29 cellular contexts compared by ENCODE assay signal in genomic region chr7:15131661-15132060, GRCh38.
"Had no signal": no experiment of that assay in that cellular context is flagged by ENCODE, and none has a peak within 500 bp of the region (broad histone marks: within the 10 kb centered on the region; RNA-seq: fewer than 3 reads in every experiment).

No MANE protein-coding gene starts in this region.

- H3K27me3 ChIP-seq: adrenal gland, ascending aorta, breast epithelium, colonic mucosa, dorsolateral prefrontal cortex, esophagus muscularis mucosa, gastrocnemius medialis, right lobe of liver, stomach, suprapubic skin, tibial nerve had no signal

- FAIRE-seq: islet of Langerhans, small intestine, TTC549 had no signal

- H3K27ac ChIP-seq: adrenal gland, ascending aorta, breast epithelium, colonic mucosa, esophagus muscularis mucosa, gastrocnemius medialis, right lobe of liver, stomach, suprapubic skin, tibial nerve had no signal

- H3K4me3 Mint-ChIP-seq: activated CD8-positive, alpha-beta T cell treated with anti-CD3 and anti-CD28 coated beads, Interleukin-2, amount 10 ng/mL, durations not matched to agents 7 days and 5 days; activated naive CD4-positive, alpha-beta T cell treated with anti-CD3 and anti-CD28 coated beads, Interleukin-2, amount 50 U/mL, for 24 hours; activated T-helper 1 cell treated with anti-CD3 and anti-CD28 coated beads, Interleukin-12 subunit alpha, Interleukin-12 subunit beta, Interleukin-2, Interleukin-4 antibody, amounts not matched to agents 30 ng/mL and 10 ng/mL and 1 ng/mL, durations not matched to agents 14 hours and 24 hours and 36 hours; central memory CD8-positive, alpha-beta T cell; effector memory CD8-positive, alpha-beta T cell; naive B cell; stimulated activated memory B cell treated with anti-CD40 and anti-IgM and Interleukin-4, amounts not matched to agents 10 μg/mL and 1 μg/mL and 100 μg/mL, for 72 hours had no signal

- DNase-seq: activated CD4-positive, alpha-beta T cell treated with anti-CD3 and anti-CD28 coated beads for 1 hour; activated CD4-positive, alpha-beta T cell treated with anti-CD3 and anti-CD28 coated beads, Interleukin-2, amount 50 U/mL, for 1 hour; activated CD8-positive, alpha-beta T cell treated with anti-CD3 and anti-CD28 coated beads, Interleukin-2, amount 10 ng/mL, durations not matched to agents 7 days and 5 days; activated gamma-delta T cell treated with Interleukin-2 at 50 U/mL for 16 hours; adrenal gland; colonic mucosa; effector memory CD8-positive, alpha-beta T cell; gastrocnemius medialis; head of caudate nucleus; left ventricle myocardium superior; mammary epithelial cell; mucosa of descending colon; naive B cell; nucleus accumbens; right lobe of liver; small intestine; stomach had no signal

- H3K27me3 Mint-ChIP-seq: activated naive CD4-positive, alpha-beta T cell treated with anti-CD3 and anti-CD28 coated beads, Interleukin-2, amount 50 U/mL, for 24 hours; central memory CD8-positive, alpha-beta T cell; effector memory CD8-positive, alpha-beta T cell; naive B cell; stimulated activated memory B cell treated with anti-CD40 and anti-IgM and Interleukin-4, amounts not matched to agents 10 μg/mL and 1 μg/mL and 100 μg/mL, for 72 hours had no signal

- H3K9me3 Mint-ChIP-seq: activated naive CD4-positive, alpha-beta T cell treated with anti-CD3 and anti-CD28 coated beads, Interleukin-2, amount 50 U/mL, for 24 hours; activated T-helper 1 cell treated with anti-CD3 and anti-CD28 coated beads, Interleukin-12 subunit alpha, Interleukin-12 subunit beta, Interleukin-2, Interleukin-4 antibody, amounts not matched to agents 30 ng/mL and 10 ng/mL and 1 ng/mL, durations not matched to agents 14 hours and 24 hours and 36 hours; central memory CD8-positive, alpha-beta T cell had no signal

- H3K27ac Mint-ChIP-seq: activated CD8-positive, alpha-beta T cell treated with anti-CD3 and anti-CD28 coated beads, Interleukin-2, amount 10 ng/mL, durations not matched to agents 7 days and 5 days; activated naive CD4-positive, alpha-beta T cell treated with anti-CD3 and anti-CD28 coated beads, Interleukin-2, amount 50 U/mL, for 24 hours; activated T-helper 1 cell treated with anti-CD3 and anti-CD28 coated beads, Interleukin-12 subunit alpha, Interleukin-12 subunit beta, Interleukin-2, Interleukin-4 antibody, amounts not matched to agents 30 ng/mL and 10 ng/mL and 1 ng/mL, durations not matched to agents 14 hours and 24 hours and 36 hours; effector memory CD8-positive, alpha-beta T cell; naive B cell; stimulated activated memory B cell treated with anti-CD40 and anti-IgM and Interleukin-4, amounts not matched to agents 10 μg/mL and 1 μg/mL and 100 μg/mL, for 72 hours had no signal

- H3K9me3 ChIP-seq: adrenal gland, ascending aorta, breast epithelium, colonic mucosa, esophagus muscularis mucosa, gastrocnemius medialis, mucosa of descending colon, right lobe of liver, stomach, suprapubic skin, tibial nerve had no signal

- H3K36me3 Mint-ChIP-seq: activated naive CD4-positive, alpha-beta T cell treated with anti-CD3 and anti-CD28 coated beads, Interleukin-2, amount 50 U/mL, for 24 hours; naive B cell; stimulated activated memory B cell treated with anti-CD40 and anti-IgM and Interleukin-4, amounts not matched to agents 10 μg/mL and 1 μg/mL and 100 μg/mL, for 72 hours had no signal

- H3K36me3 ChIP-seq: adrenal gland, ascending aorta, breast epithelium, colonic mucosa, esophagus muscularis mucosa, gastrocnemius medialis, right lobe of liver, stomach, suprapubic skin, tibial nerve had no signal

- H3K4me1 ChIP-seq: adrenal gland, ascending aorta, breast epithelium, colonic mucosa, gastrocnemius medialis, right lobe of liver, stomach, suprapubic skin, tibial nerve had no signal

- ATAC-seq: activated CD8-positive, alpha-beta T cell treated with anti-CD3 and anti-CD28 coated beads, Interleukin-2, amount 10 ng/mL, durations not matched to agents 7 days and 5 days; effector memory CD8-positive, alpha-beta T cell; gastrocnemius medialis; left ventricle myocardium superior; mucosa of descending colon; right lobe of liver; stimulated activated memory B cell treated with anti-CD40 and anti-IgM and Interleukin-4, amounts not matched to agents 10 μg/mL and 1 μg/mL and 100 μg/mL, for 72 hours had no signal

- H3K4me3 ChIP-seq: adrenal gland, ascending aorta, breast epithelium, colonic mucosa, dorsolateral prefrontal cortex, esophagus muscularis mucosa, gastrocnemius medialis, mucosa of descending colon, right lobe of liver, stomach, suprapubic skin, tibial nerve had no signal

- H3K4me1 Mint-ChIP-seq: activated naive CD4-positive, alpha-beta T cell treated with anti-CD3 and anti-CD28 coated beads, Interleukin-2, amount 50 U/mL, for 24 hours; central memory CD8-positive, alpha-beta T cell; naive B cell; stimulated activated memory B cell treated with anti-CD40 and anti-IgM and Interleukin-4, amounts not matched to agents 10 μg/mL and 1 μg/mL and 100 μg/mL, for 72 hours had no signal
